In the genomic region with DNA sequence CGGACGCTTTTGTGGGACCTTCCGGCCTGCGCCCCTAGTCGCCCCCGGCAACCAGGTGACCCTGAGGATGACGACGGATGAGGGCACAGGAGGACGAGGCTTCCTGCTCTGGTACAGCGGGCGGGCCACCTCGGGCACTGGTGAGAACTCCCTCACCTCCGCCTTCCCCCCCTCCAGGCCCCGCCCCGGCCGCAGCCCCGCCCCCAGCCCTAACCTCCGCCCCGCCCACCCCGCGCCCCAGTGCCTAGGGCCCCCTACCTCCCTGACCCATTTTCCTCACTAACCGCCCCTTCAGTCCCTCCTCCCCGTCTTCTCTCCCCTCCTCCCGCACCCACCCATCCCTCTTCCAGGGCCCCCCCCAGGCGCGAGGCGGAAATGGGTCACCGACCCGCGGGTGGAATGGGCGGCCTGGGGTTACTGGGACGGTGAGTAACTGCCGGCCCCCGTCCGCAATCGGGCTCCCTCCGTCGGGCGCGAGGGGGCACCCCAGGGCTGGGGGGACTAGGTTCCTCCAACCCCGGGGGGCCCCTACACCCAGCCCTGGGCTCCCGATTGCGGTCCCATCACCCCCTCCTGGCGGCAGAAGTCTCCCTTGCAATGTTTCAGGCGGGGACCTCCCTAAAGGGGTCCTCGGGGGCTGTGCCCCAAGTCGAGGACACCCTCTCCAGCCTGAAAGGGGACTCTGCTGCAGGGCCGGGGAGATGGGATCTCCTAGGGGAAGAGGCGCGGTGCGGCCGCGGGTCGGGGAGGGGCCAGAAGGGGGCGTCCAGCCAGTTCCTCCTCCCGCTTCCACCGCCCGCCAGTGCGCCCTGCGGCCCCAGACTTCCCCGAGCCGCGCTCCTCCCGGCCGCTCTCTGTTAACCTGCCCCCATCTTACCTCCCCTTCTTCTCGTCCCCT, we compare ENCODE assay signal across 8 cellular contexts. TPM values are rescaled to one million over a fixed set of nuclear protein-coding genes. Genes with fewer than 3 reads are reported as not detected.
DNase-seq lines count a peak whose midpoint lies in the region; ATAC-seq and TF ChIP-seq lines count a peak whose summit lies in the region.

No MANE protein-coding gene starts in this region.

- peak overlapping the region; percentile 84 for H3K4me3 Mint-ChIP-seq in activated CD4-positive, alpha-beta T cell treated with anti-CD3 and anti-CD28 coated beads, Interleukin-2, amount 10 ng/mL, durations not matched to agents 7 days and 5 days

- no peaks in the 10 kb centered on the region for H3K36me3 Mint-ChIP-seq in activated CD4-positive, alpha-beta T cell treated with anti-CD3 and anti-CD28 coated beads, Interleukin-2, amount 10 ng/mL, durations not matched to agents 7 days and 5 days (ENCODE audit: low read depth)

- no peaks in the 10 kb centered on the region for H3K9me3 Mint-ChIP-seq in activated CD4-positive, alpha-beta T cell treated with anti-CD3 and anti-CD28 coated beads, Interleukin-2, amount 10 ng/mL, durations not matched to agents 7 days and 5 days

- CTCF ChIA-PET in HEK293 (lab: Yijun Ruan, JAX): interaction anchor here (0.6 to 1.3 kb wide), 6 partner anchors 13 to 159 kb away, joined by 3 to 4 read pairs (median 3); no protein-coding TSS in a partner anchor
- CTCF ChIA-PET in activated CD4-positive, alpha-beta T cell treated with anti-CD3 and anti-CD28 coated beads, Interleukin-2, amount 10 ng/mL, durations not matched to agents 7 days and 5 days (lab: Charles Lee): interaction anchor here (0.6 to 2.2 kb wide), 5 partner anchors 12 to 96 kb away, joined by 3 to 9 read pairs (median 4); a partner anchor contains a TSS

- peak overlapping the region; percentile 88 for H3K27ac Mint-ChIP-seq in activated CD4-positive, alpha-beta T cell treated with anti-CD3 and anti-CD28 coated beads, Interleukin-2, amount 10 ng/mL, durations not matched to agents 7 days and 5 days

- H3K9me3 ChIP-seq in HEK293 (ENCODE audit: control insufficient read depth, insufficient read depth, low read depth, low read length) (no peaks in the 10 kb centered on the region), duodenal mucosa (ENCODE audit: control insufficient read depth in 1 of 2, low read length in 2 of 2) (no peaks in the 10 kb centered on the region)

- TF ChIP-seq CTCF in HEK293 (tag by site-specific recombination; IDR thresholded peaks at IDR 0.05): peak; percentile 97

- ATAC-seq in HG03469 (IDR thresholded peaks at IDR 0.05; ENCODE audit: unreplicated experiment): no peak

- peaks cover 2% of the 10 kb centered on the region for H3K27me3 Mint-ChIP-seq in activated CD4-positive, alpha-beta T cell treated with anti-CD3 and anti-CD28 coated beads, Interleukin-2, amount 10 ng/mL, durations not matched to agents 7 days and 5 days

- H3K36me3 ChIP-seq in HEK293 (ENCODE audit: control insufficient read depth in 2 of 2, insufficient read depth in 1 of 2, low read length in 2 of 2) (peaks cover 0 to 3% of the 10 kb centered on the region in 2 experiments; a peak in 1 of 3 replicates), duodenal mucosa (ENCODE audit: control insufficient read depth in 1 of 2, insufficient read depth in 2 of 2, low read length in 2 of 2) (no peaks in the 10 kb centered on the region)

- POLR2A ChIA-PET in HEK293 (lab: Yijun Ruan, JAX): interaction anchor here (1.0 to 3.4 kb wide), 3 partner anchors 18 to 101 kb away, joined by 3 to 64 read pairs (median 15); a partner anchor contains a TSS
- POLR2A ChIA-PET in activated CD4-positive, alpha-beta T cell treated with anti-CD3 and anti-CD28 coated beads, Interleukin-2, amount 10 ng/mL, durations not matched to agents 7 days and 5 days (lab: Charles Lee): interaction anchor here (1.1 kb wide), 1 partner anchor 18 kb away, joined by 3 read pairs; a partner anchor contains a TSS

- H3K4me1 Mint-ChIP-seq in activated CD4-positive, alpha-beta T cell treated with anti-CD3 and anti-CD28 coated beads, Interleukin-2, amount 10 ng/mL, durations not matched to agents 7 days and 5 days: peaks cover 41% of the 10 kb centered on the region

- H3K9ac ChIP-seq in duodenal mucosa (ENCODE audit: low read depth in 1 of 2, low read length in 2 of 2): peak overlapping the region; percentile 32 to 48

- H3K4me1 ChIP-seq in HEK293 (ENCODE audit: control insufficient read depth, insufficient read depth, low read length) (peaks cover 17% of the 10 kb centered on the region), duodenal mucosa (ENCODE audit: control insufficient read depth in 1 of 2, insufficient read depth in 2 of 2, low read length in 2 of 2) (peaks cover 12 to 14% of the 10 kb centered on the region in 2 donors)

- H3K27ac ChIP-seq in HEK293 (ENCODE audit: extremely low read depth, low read depth, low read length): peak overlapping the region; percentile 55; the same call in 1 of the 2 replicates
- H3K27ac ChIP-seq in duodenal mucosa (ENCODE audit: low read depth, low read length): peak overlapping the region; percentile 50

- DNase-seq in EH (ENCODE audit: low read depth) (peak; percentile 83), NCI-H345 (lab: John Stamatoyannopoulos, UW) (peak; percentile 66), lung microvascular endothelial cell (ENCODE audit: low read depth in 2 of 2) (peak; percentile 48 to 56)
- peak; percentile 79 for DNase-seq in activated CD4-positive, alpha-beta T cell treated with anti-CD3 and anti-CD28 coated beads, Interleukin-2, amount 10 ng/mL, durations not matched to agents 7 days and 5 days
- DNase-seq in stimulated activated CD8-positive, alpha-beta memory T cell treated with anti-CD3 and anti-CD28 coated beads, Interleukin-15, amount 100 ng/mL, for 4 hours (ENCODE audit: low read depth in 2 of 2): peak; percentile 48 to 67

- H3K4me3 ChIP-seq in HEK293 (ENCODE audit: low read depth, low read length) (peak overlapping the region; percentile 48), duodenal mucosa (ENCODE audit: low read depth in 1 of 2, low read length in 2 of 2) (peak overlapping the region; percentile 70 to 74)

- peaks cover 0 to 16% of the 10 kb centered on the region in 2 donors for H3K27me3 ChIP-seq in duodenal mucosa (ENCODE audit: control insufficient read depth in 1 of 2, insufficient read depth in 2 of 2, low read length in 2 of 2)

TF ChIP-seq in HEK293, 187 proteins besides CTCF, POLR2A, EP300 and RAD21 (continues in another document):
- TF ChIP-seq ZNF37A (tag by site-specific recombination; IDR thresholded peaks at IDR 0.05) (no peak), SCRT1 (tag by site-specific recombination; IDR thresholded peaks at IDR 0.05; ENCODE audit: borderline replicate concordance) (no peak), ZNF610 (tag by site-specific recombination; IDR thresholded peaks at IDR 0.05; ENCODE audit: borderline replicate concordance) (peak; percentile 58; the same call in 1 of the 2 replicates), IKZF3 (tag by site-specific recombination; IDR thresholded peaks at IDR 0.05) (no peak), ZBTB48 (tag by site-specific recombination; IDR thresholded peaks at IDR 0.05) (peak; percentile 86), ZNF324 (tag by site-specific recombination; IDR thresholded peaks at IDR 0.05) (no peak), ZNF777 (tag by site-specific recombination; IDR thresholded peaks at IDR 0.05; ENCODE audit: borderline replicate concordance) (no peak), ZNF626 (tag by site-specific recombination; IDR thresholded peaks at IDR 0.05) (no peak)
- TF ChIP-seq, protein P1, sequence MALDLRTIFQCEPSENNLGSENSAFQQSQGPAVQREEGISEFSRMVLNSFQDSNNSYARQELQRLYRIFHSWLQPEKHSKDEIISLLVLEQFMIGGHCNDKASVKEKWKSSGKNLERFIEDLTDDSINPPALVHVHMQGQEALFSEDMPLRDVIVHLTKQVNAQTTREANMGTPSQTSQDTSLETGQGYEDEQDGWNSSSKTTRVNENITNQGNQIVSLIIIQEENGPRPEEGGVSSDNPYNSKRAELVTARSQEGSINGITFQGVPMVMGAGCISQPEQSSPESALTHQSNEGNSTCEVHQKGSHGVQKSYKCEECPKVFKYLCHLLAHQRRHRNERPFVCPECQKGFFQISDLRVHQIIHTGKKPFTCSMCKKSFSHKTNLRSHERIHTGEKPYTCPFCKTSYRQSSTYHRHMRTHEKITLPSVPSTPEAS (tag by site-specific recombination; IDR thresholded peaks at IDR 0.05): no peak
- TF ChIP-seq, protein P2, sequence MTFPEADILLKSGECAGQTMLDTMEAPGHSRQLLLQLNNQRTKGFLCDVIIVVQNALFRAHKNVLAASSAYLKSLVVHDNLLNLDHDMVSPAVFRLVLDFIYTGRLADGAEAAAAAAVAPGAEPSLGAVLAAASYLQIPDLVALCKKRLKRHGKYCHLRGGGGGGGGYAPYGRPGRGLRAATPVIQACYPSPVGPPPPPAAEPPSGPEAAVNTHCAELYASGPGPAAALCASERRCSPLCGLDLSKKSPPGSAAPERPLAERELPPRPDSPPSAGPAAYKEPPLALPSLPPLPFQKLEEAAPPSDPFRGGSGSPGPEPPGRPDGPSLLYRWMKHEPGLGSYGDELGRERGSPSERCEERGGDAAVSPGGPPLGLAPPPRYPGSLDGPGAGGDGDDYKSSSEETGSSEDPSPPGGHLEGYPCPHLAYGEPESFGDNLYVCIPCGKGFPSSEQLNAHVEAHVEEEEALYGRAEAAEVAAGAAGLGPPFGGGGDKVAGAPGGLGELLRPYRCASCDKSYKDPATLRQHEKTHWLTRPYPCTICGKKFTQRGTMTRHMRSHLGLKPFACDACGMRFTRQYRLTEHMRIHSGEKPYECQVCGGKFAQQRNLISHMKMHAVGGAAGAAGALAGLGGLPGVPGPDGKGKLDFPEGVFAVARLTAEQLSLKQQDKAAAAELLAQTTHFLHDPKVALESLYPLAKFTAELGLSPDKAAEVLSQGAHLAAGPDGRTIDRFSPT (tag by site-specific recombination; IDR thresholded peaks at IDR 0.05): no peak

RNA-seq across cellular contexts. Expression of a gene that starts 2.2 kb away (rescaled TPM):
- 10 to 100 TPM; 17.3 to 18.3 TPM for total RNA-seq in activated CD4-positive, alpha-beta T cell treated with anti-CD3 and anti-CD28 coated beads, Interleukin-2, amount 10 ng/mL, durations not matched to agents 7 days and 5 days
- total RNA-seq in lung microvascular endothelial cell: 0.22 TPM in 1 of 2 replicates, not detected in the other

RNA-seq across cellular contexts. Expression of a gene that starts 8.0 kb away (rescaled TPM):
- 10 to 100 TPM; 59.7 to 66.7 TPM for total RNA-seq in activated CD4-positive, alpha-beta T cell treated with anti-CD3 and anti-CD28 coated beads, Interleukin-2, amount 10 ng/mL, durations not matched to agents 7 days and 5 days
- total RNA-seq in lung microvascular endothelial cell: 5.2 and 5.4 TPM in 2 replicates

RNA-seq across cellular contexts. Expression of a gene that starts 18.2 kb away (rescaled TPM):
- 1 to 10 TPM; 1.3 to 1.5 TPM for total RNA-seq in activated CD4-positive, alpha-beta T cell treated with anti-CD3 and anti-CD28 coated beads, Interleukin-2, amount 10 ng/mL, durations not matched to agents 7 days and 5 days
- total RNA-seq in lung microvascular endothelial cell: under 0.01 and 0.20 TPM in 2 replicates

RNA-seq across cellular contexts. Expression of a gene that starts 18.4 kb away (rescaled TPM):
- total RNA-seq in activated CD4-positive, alpha-beta T cell treated with anti-CD3 and anti-CD28 coated beads, Interleukin-2, amount 10 ng/mL, durations not matched to agents 7 days and 5 days: 100 to 1,000 TPM; 189 to 217 TPM
- total RNA-seq in lung microvascular endothelial cell: 5.8 and 6.3 TPM in 2 replicates

RNA-seq across cellular contexts. Expression of a gene that starts 30.6 kb away (rescaled TPM):
- 10 to 100 TPM; 34.6 to 36.1 TPM for total RNA-seq in activated CD4-positive, alpha-beta T cell treated with anti-CD3 and anti-CD28 coated beads, Interleukin-2, amount 10 ng/mL, durations not matched to agents 7 days and 5 days
- not detected in 2 replicates for total RNA-seq in lung microvascular endothelial cell

Comparison
In these comparisons a context has a peak if more than half of its experiments do, and no peak if none do; other contexts are left out.
1. RNA of a gene that starts 2.2 kb away (total RNA-seq): 17.3 to 18.3 TPM in activated CD4-positive, alpha-beta T cell treated with anti-CD3 and anti-CD28 coated beads, Interleukin-2, amount 10 ng/mL, durations not matched to agents 7 days and 5 days; 0.22 TPM in lung microvascular endothelial cell; every median in the first group is over 10 times any median in the second.
2. Peak in every context shown above with its lines, with median percentiles within 50 percentile points of each other: DNase-seq.